1 cellular context compared by ENCODE assay signal in the genomic region with DNA sequence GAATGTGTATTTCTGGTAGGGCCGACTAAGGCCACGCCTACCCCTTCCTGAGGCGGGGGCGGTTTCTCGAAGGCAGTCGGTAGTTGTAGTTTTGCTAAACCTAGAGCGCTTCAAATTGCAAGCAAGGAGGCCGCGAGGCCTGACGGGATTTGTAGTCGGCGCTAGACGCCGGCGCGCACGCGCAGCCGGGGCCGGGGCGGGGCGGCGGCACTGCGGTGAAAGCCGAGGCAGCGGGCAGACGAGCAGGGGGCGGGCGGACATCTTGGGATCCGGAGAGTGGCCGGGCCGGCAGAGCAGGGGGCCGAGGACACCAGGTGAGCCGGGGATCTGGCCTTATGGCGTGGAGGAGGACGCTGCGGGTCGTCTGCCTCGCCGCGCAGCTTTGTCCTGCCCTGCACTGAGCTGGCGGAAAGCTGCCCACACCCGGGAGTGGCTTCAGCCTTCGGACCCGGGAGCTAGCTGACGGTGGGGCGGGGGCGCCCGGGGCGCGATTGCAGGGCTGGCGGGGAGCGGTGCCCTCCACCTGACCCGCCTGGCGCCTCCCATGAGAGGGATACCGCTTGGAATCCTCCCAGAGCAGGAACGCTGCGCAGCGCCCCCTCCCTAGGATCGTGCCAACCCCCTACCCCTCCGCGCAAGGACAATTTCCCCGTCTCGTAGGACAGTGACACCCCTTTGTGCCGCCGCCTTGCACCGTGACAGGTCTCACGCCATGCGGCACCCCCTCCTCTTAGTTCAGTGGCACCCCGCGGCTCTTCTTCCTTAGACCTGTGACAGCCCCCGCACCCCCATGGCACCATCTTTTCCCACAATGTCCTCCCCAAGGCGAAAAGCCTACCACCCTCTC.
TF ChIP-seq lines count a peak whose summit lies in the region.

A gene (plus strand): TSS at position 210 of the 847 bp plus-strand sequence. CDS start 2,139 bp downstream, outside the sequence.

TF ChIP-seq in HEK293, 187 proteins besides CTCF, POLR2A, EP300 and RAD21 (continued from another document and continues in another):
- TF ChIP-seq ZNF548 (tag by site-specific recombination; IDR thresholded peaks at IDR 0.05): no peak
- peak; percentile 74 for TF ChIP-seq KLF9 (tag by site-specific recombination; IDR thresholded peaks at IDR 0.05; ENCODE audit: low read depth)
- no peak for TF ChIP-seq ZNF174 (tag by site-specific recombination; IDR thresholded peaks at IDR 0.05)
- TF ChIP-seq EGR2 (tag by site-specific recombination; IDR thresholded peaks at IDR 0.05; ENCODE audit: low read depth): peak; percentile 66
- TF ChIP-seq, protein P1, sequence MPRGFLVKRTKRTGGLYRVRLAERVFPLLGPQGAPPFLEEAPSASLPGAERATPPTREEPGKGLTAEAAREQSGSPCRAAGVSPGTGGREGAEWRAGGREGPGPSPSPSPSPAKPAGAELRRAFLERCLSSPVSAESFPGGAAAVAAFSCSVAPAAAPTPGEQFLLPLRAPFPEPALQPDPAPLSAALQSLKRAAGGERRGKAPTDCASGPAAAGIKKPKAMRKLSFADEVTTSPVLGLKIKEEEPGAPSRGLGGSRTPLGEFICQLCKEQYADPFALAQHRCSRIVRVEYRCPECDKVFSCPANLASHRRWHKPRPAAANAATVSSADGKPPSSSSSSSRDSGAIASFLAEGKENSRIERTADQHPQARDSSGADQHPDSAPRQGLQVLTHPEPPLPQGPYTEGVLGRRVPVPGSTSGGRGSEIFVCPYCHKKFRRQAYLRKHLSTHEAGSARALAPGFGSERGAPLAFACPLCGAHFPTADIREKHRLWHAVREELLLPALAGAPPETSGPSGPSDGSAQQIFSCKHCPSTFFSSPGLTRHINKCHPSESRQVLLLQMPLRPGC (tag by site-specific recombination; IDR thresholded peaks at IDR 0.05): peak; percentile 83
- TF ChIP-seq MZF1 (tag by site-specific recombination; IDR thresholded peaks at IDR 0.05; ENCODE audit: borderline replicate concordance): no peak
- TF ChIP-seq, protein P2, sequence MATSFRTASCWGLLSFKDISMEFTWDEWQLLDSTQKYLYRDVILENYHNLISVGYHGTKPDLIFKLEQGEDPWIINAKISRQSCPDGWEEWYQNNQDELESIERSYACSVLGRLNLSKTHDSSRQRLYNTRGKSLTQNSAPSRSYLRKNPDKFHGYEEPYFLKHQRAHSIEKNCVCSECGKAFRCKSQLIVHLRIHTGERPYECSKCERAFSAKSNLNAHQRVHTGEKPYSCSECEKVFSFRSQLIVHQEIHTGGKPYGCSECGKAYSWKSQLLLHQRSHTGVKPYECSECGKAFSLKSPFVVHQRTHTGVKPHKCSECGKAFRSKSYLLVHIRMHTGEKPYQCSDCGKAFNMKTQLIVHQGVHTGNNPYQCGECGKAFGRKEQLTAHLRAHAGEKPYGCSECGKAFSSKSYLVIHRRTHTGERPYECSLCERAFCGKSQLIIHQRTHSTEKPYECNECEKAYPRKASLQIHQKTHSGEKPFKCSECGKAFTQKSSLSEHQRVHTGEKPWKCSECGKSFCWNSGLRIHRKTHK (tag by site-specific recombination; IDR thresholded peaks at IDR 0.05): no peak
- no peak for TF ChIP-seq ZNF248 (tag by site-specific recombination; IDR thresholded peaks at IDR 0.05)
- TF ChIP-seq ZNF558 (tag by site-specific recombination; IDR thresholded peaks at IDR 0.05): no peak
- no peak for TF ChIP-seq ZNF404 (tag by site-specific recombination; IDR thresholded peaks at IDR 0.05)
- no peak for TF ChIP-seq ZNF266 (tag by site-specific recombination; IDR thresholded peaks at IDR 0.05; ENCODE audit: low read depth)
- TF ChIP-seq ZNF792 (tag by site-specific recombination; IDR thresholded peaks at IDR 0.05): no peak
- no peak for TF ChIP-seq ZNF664 (tag by site-specific recombination; IDR thresholded peaks at IDR 0.05)
- TF ChIP-seq KLF16 (tag by site-specific recombination; IDR thresholded peaks at IDR 0.05): peak; percentile 57; the same call in 1 of the 2 replicates
- TF ChIP-seq PRDM1 (tag by site-specific recombination; IDR thresholded peaks at IDR 0.05): no peak
- no peak for TF ChIP-seq ZNF146 (tag by site-specific recombination; IDR thresholded peaks at IDR 0.05)
- TF ChIP-seq OSR2 (tag by site-specific recombination; IDR thresholded peaks at IDR 0.05): no peak
- no peak for TF ChIP-seq ZNF654 (tag by site-specific recombination; IDR thresholded peaks at IDR 0.05; ENCODE audit: low read depth)
- TF ChIP-seq ZNF175 (tag by site-specific recombination; IDR thresholded peaks at IDR 0.05): no peak
- no peak for TF ChIP-seq ZNF777 (tag by site-specific recombination; IDR thresholded peaks at IDR 0.05; ENCODE audit: borderline replicate concordance)
- TF ChIP-seq, protein P3, sequence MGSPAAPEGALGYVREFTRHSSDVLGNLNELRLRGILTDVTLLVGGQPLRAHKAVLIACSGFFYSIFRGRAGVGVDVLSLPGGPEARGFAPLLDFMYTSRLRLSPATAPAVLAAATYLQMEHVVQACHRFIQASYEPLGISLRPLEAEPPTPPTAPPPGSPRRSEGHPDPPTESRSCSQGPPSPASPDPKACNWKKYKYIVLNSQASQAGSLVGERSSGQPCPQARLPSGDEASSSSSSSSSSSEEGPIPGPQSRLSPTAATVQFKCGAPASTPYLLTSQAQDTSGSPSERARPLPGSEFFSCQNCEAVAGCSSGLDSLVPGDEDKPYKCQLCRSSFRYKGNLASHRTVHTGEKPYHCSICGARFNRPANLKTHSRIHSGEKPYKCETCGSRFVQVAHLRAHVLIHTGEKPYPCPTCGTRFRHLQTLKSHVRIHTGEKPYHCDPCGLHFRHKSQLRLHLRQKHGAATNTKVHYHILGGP (tag by site-specific recombination; IDR thresholded peaks at IDR 0.05): no peak
- TF ChIP-seq ZNF701 (tag by site-specific recombination; IDR thresholded peaks at IDR 0.05): no peak
- no peak for TF ChIP-seq REPIN1 (tag by site-specific recombination; IDR thresholded peaks at IDR 0.05; ENCODE audit: low read depth)
- TF ChIP-seq, protein P4, sequence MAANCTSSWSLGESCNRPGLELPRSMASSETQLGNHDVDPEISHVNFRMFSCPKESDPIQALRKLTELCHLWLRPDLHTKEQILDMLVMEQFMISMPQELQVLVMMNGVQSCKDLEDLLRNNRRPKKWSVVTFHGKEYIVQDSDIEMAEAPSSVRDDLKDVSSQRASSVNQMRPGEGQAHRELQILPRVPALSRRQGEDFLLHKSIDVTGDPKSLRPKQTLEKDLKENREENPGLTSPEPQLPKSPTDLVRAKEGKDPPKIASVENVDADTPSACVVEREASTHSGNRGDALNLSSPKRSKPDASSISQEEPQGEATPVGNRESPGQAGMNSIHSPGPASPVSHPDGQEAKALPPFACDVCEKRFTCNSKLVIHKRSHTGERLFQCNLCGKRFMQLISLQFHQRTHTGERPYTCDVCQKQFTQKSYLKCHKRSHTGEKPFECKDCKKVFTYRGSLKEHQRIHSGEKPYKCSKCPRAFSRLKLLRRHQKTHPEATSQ (tag by site-specific recombination; IDR thresholded peaks at IDR 0.05): peak; percentile 40; the same call in 1 of the 2 replicates
- no peak for TF ChIP-seq ZNF610 (tag by site-specific recombination; IDR thresholded peaks at IDR 0.05; ENCODE audit: borderline replicate concordance)
- 0 out of 2 replicates have a peak, but pooled peaks have one; percentile 25 for TF ChIP-seq ZSCAN30 (tag by site-specific recombination; IDR thresholded peaks at IDR 0.05)
- no peak for TF ChIP-seq TRIM28 (IDR thresholded peaks at IDR 0.05; ENCODE audit: borderline replicate concordance, low read length)
- no peak for TF ChIP-seq ZNF707 (tag by site-specific recombination; IDR thresholded peaks at IDR 0.05)
- no peak for TF ChIP-seq ZNF529 (tag by site-specific recombination; IDR thresholded peaks at IDR 0.05; ENCODE audit: insufficient replicate concordance)
- no peak for TF ChIP-seq ZNF239 (tag by site-specific recombination; IDR thresholded peaks at IDR 0.05)
- TF ChIP-seq, protein P5, sequence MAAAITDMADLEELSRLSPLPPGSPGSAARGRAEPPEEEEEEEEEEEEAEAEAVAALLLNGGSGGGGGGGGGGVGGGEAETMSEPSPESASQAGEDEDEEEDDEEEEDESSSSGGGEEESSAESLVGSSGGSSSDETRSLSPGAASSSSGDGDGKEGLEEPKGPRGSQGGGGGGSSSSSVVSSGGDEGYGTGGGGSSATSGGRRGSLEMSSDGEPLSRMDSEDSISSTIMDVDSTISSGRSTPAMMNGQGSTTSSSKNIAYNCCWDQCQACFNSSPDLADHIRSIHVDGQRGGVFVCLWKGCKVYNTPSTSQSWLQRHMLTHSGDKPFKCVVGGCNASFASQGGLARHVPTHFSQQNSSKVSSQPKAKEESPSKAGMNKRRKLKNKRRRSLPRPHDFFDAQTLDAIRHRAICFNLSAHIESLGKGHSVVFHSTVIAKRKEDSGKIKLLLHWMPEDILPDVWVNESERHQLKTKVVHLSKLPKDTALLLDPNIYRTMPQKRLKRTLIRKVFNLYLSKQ (tag by site-specific recombination; IDR thresholded peaks at IDR 0.05; ENCODE audit: borderline replicate concordance): no peak
- TF ChIP-seq ZNF341 (tag by site-specific recombination; IDR thresholded peaks at IDR 0.05; ENCODE audit: low read depth): peak; percentile 90
- peak; percentile 44; the same call in 1 of the 2 replicates for TF ChIP-seq ZEB2 (tag by site-specific recombination; IDR thresholded peaks at IDR 0.05)
- TF ChIP-seq GLIS1 (tag by site-specific recombination; IDR thresholded peaks at IDR 0.05): 0 out of 2 replicates have a peak, but pooled peaks have one; percentile 7
- TF ChIP-seq, protein P6, sequence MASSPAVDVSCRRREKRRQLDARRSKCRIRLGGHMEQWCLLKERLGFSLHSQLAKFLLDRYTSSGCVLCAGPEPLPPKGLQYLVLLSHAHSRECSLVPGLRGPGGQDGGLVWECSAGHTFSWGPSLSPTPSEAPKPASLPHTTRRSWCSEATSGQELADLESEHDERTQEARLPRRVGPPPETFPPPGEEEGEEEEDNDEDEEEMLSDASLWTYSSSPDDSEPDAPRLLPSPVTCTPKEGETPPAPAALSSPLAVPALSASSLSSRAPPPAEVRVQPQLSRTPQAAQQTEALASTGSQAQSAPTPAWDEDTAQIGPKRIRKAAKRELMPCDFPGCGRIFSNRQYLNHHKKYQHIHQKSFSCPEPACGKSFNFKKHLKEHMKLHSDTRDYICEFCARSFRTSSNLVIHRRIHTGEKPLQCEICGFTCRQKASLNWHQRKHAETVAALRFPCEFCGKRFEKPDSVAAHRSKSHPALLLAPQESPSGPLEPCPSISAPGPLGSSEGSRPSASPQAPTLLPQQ (tag by site-specific recombination; IDR thresholded peaks at IDR 0.05): peak; percentile 40; the same call in 1 of the 2 replicates
- TF ChIP-seq ZNF660 (tag by site-specific recombination; IDR thresholded peaks at IDR 0.05): peak; percentile 63
- TF ChIP-seq FEZF1 (tag by site-specific recombination; IDR thresholded peaks at IDR 0.05): no peak
- 0 out of 2 replicates have a peak, but pooled peaks have one; percentile 41 for TF ChIP-seq ZNF324 (tag by site-specific recombination; IDR thresholded peaks at IDR 0.05)
- TF ChIP-seq ZNF768 (tag by site-specific recombination; IDR thresholded peaks at IDR 0.05): no peak
- TF ChIP-seq, protein P7, sequence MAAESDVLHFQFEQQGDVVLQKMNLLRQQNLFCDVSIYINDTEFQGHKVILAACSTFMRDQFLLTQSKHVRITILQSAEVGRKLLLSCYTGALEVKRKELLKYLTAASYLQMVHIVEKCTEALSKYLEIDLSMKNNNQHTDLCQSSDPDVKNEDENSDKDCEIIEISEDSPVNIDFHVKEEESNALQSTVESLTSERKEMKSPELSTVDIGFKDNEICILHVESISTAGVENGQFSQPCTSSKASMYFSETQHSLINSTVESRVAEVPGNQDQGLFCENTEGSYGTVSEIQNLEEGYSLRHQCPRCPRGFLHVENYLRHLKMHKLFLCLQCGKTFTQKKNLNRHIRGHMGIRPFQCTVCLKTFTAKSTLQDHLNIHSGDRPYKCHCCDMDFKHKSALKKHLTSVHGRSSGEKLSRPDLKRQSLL (tag by site-specific recombination; IDR thresholded peaks at IDR 0.05): no peak
- peak; percentile 52; the same call in 1 of the 2 replicates for TF ChIP-seq ZFP37 (tag by site-specific recombination; IDR thresholded peaks at IDR 0.05)
- TF ChIP-seq, protein P8, sequence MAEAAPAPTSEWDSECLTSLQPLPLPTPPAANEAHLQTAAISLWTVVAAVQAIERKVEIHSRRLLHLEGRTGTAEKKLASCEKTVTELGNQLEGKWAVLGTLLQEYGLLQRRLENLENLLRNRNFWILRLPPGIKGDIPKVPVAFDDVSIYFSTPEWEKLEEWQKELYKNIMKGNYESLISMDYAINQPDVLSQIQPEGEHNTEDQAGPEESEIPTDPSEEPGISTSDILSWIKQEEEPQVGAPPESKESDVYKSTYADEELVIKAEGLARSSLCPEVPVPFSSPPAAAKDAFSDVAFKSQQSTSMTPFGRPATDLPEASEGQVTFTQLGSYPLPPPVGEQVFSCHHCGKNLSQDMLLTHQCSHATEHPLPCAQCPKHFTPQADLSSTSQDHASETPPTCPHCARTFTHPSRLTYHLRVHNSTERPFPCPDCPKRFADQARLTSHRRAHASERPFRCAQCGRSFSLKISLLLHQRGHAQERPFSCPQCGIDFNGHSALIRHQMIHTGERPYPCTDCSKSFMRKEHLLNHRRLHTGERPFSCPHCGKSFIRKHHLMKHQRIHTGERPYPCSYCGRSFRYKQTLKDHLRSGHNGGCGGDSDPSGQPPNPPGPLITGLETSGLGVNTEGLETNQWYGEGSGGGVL (tag by site-specific recombination; IDR thresholded peaks at IDR 0.05): no peak
- TF ChIP-seq, protein P9, sequence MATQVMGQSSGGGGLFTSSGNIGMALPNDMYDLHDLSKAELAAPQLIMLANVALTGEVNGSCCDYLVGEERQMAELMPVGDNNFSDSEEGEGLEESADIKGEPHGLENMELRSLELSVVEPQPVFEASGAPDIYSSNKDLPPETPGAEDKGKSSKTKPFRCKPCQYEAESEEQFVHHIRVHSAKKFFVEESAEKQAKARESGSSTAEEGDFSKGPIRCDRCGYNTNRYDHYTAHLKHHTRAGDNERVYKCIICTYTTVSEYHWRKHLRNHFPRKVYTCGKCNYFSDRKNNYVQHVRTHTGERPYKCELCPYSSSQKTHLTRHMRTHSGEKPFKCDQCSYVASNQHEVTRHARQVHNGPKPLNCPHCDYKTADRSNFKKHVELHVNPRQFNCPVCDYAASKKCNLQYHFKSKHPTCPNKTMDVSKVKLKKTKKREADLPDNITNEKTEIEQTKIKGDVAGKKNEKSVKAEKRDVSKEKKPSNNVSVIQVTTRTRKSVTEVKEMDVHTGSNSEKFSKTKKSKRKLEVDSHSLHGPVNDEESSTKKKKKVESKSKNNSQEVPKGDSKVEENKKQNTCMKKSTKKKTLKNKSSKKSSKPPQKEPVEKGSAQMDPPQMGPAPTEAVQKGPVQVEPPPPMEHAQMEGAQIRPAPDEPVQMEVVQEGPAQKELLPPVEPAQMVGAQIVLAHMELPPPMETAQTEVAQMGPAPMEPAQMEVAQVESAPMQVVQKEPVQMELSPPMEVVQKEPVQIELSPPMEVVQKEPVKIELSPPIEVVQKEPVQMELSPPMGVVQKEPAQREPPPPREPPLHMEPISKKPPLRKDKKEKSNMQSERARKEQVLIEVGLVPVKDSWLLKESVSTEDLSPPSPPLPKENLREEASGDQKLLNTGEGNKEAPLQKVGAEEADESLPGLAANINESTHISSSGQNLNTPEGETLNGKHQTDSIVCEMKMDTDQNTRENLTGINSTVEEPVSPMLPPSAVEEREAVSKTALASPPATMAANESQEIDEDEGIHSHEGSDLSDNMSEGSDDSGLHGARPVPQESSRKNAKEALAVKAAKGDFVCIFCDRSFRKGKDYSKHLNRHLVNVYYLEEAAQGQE (tag by site-specific recombination; IDR thresholded peaks at IDR 0.05): peak; percentile 15; the same call in 1 of the 2 replicates
- no peak for TF ChIP-seq SALL2 (tag by site-specific recombination; IDR thresholded peaks at IDR 0.05; ENCODE audit: borderline replicate concordance)
- TF ChIP-seq ZNF473 (tag by site-specific recombination; IDR thresholded peaks at IDR 0.05): no peak
- TF ChIP-seq ZNF555 (tag by site-specific recombination; conservative IDR thresholded peaks at IDR 0.05): no peak
- TF ChIP-seq ZNF132 (tag by site-specific recombination; IDR thresholded peaks at IDR 0.05; ENCODE audit: borderline replicate concordance): no peak
- no peak for TF ChIP-seq ZNF600 (tag by site-specific recombination; IDR thresholded peaks at IDR 0.05)
